ENCODE assay signal across 8 cellular contexts in the genomic region with DNA sequence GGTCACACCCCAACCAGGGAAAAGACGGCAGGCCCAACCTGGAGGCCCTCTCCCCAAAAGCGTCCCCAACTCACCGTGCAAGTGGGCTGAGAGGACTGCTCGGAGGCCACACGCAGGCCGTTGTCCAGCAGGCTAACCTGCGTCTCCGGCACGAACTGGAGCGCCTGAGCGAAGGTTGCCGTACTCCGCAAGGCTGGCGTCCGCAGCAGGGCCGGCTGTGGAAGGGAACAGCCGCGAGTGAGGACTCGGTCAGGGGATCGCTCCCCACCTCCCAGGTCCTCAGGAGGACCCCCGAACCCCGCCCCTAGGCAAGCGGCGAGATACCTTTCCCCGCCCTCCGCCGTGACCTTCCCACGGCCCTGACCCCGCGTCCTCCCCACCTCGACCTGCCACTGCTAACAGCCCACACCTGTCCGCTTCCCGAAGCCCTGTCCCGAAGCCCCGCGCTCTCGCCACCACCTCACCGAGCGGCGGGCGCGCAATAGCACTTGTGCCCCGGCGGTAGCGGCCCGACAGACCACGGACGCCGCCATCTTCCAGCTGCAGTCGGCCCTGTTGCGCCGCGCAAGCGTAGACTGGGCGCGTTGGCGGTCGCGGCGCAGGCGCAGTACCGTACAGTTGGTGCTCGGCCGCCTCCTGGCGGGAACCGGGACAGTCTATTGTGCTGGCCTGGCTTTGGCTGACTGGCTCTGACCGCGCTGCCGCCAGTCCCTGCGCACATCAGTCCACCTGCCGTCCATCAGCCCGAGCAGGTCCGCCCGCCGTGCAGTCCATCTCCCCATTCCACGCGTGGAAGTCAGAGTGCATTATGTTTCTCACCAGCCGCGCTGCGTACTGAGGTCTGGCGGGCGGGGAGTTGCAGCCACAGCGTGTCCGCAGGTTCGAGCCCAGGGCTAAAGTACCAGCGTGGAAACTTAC. TPM values are rescaled to one million over a fixed set of nuclear protein-coding genes. Genes with fewer than 3 reads are reported as not detected.
A peak's percentile ranks its signal among the peaks of the same experiment; 100 is the strongest.
DNase-seq lines count a peak whose midpoint lies in the region; ATAC-seq and TF ChIP-seq lines count a peak whose summit lies in the region.

Gene UQCRC1, minus strand, starts transcription at position 559 of the 918 bp plus-strand sequence. Its CDS starts 26 bp downstream, at position 533.

- H3K27ac ChIP-seq in testis, result peak within 1 kb of the TSS; percentile 83 to 92

- H3K9me3 ChIP-seq in testis, result no peaks in the 10 kb centered on the region

- H3K36me3 ChIP-seq in testis (ENCODE audit: low read depth, missing control alignments), result no peaks in the 10 kb centered on the region

- no peaks in the 10 kb centered on the region for H3K9me3 Mint-ChIP-seq in activated naive CD4-positive, alpha-beta T cell treated with anti-CD3 and anti-CD28 coated beads, Interleukin-2, amount 50 U/mL, for 72 hours

- WGBS in testis, 2 donors, result 2 to 4% methylated on average over 18 to 48 of the region's 86 CpGs

- H3K27me3 ChIP-seq in testis, result no peaks in the 10 kb centered on the region

- TF ChIP-seq POLR2A in NB4 (IDR thresholded peaks at IDR 0.05; ENCODE audit: extremely low read depth, insufficient read length), result peak; percentile 86
- no peak for TF ChIP-seq POLR2A in testis (IDR thresholded peaks at IDR 0.05)

- peak within 1 kb of the TSS; percentile 93 for H3K4me3 ChIP-seq in NB4 (ENCODE audit: low read depth, low read length)
- peak within 1 kb of the TSS; percentile 87 to 93 for H3K4me3 ChIP-seq in testis

- peaks cover 14% of the 10 kb centered on the region for H3K4me1 ChIP-seq in testis

- ATAC-seq in HG02571 (IDR thresholded peaks at IDR 0.05; ENCODE audit: unreplicated experiment), result peak; percentile 95
- peak; percentile 100 for ATAC-seq in SK-N-SH treated with all-trans-retinoic acid at 6 μM for 48 hours
- peak; percentile 94 to 98 for ATAC-seq in activated naive CD4-positive, alpha-beta T cell treated with anti-CD3 and anti-CD28 coated beads, Interleukin-2, amount 50 U/mL, for 72 hours
- ATAC-seq in omental fat pad (ENCODE audit: low FRiP score), result peak; percentile 100

- H3K36me3 Mint-ChIP-seq in activated naive CD4-positive, alpha-beta T cell treated with anti-CD3 and anti-CD28 coated beads, Interleukin-2, amount 50 U/mL, for 72 hours, result peaks cover 26 to 29% of the 10 kb centered on the region in 2 donors

- intact Hi-C loops in testis (cut with DNase I; ENCODE audit: low total_unique reads), result no loop called here

- DNase-seq in GM10266 (ENCODE audit: extremely low spot score), result peak; percentile 96
- DNase-seq in NB4 (ENCODE audit: low read depth), result peak; percentile 94
- DNase-seq in activated naive CD4-positive, alpha-beta T cell treated with anti-CD3 and anti-CD28 coated beads, Interleukin-2, amount 50 U/mL, for 72 hours (ENCODE audit: low spot score in 2 of 2), result peak; percentile 94 to 96
- peak; percentile 54 for DNase-seq in glomerular endothelial cell (ENCODE audit: extremely low read depth, low read depth, low spot score)
- peak; percentile 52 for DNase-seq in omental fat pad (ENCODE audit: low spot score)
- peak; percentile 92 for DNase-seq in testis

- H3K27ac Mint-ChIP-seq in activated naive CD4-positive, alpha-beta T cell treated with anti-CD3 and anti-CD28 coated beads, Interleukin-2, amount 50 U/mL, for 72 hours, result peak within 1 kb of the TSS; percentile 92 to 98

- peak; percentile 77 for TF ChIP-seq CTCF in GM10266 (IDR thresholded peaks at IDR 0.05; ENCODE audit: control insufficient read depth, insufficient read depth, low read depth, missing control alignments)
- TF ChIP-seq CTCF in NB4 (IDR thresholded peaks at IDR 0.05; ENCODE audit: low read depth, low read length), result peak; percentile 52
- TF ChIP-seq CTCF in omental fat pad (IDR thresholded peaks at IDR 0.05), result peak in 1 of 3 donors; percentile 34
- peak; percentile 47 to 91 (median 80) for TF ChIP-seq CTCF in testis (IDR thresholded peaks at IDR 0.05)

TF ChIP-seq in SK-N-SH treated with all-trans-retinoic acid at 6 μM for 48 hours, 23 proteins besides CTCF, POLR2A, EP300 and RAD21:
- no peak for TF ChIP-seq CREB5 (CRISPR knock-in tag; IDR thresholded peaks at IDR 0.05; ENCODE audit: low read depth)
- TF ChIP-seq TOX (CRISPR knock-in tag; IDR thresholded peaks at IDR 0.05; ENCODE audit: borderline replicate concordance), result no peak
- TF ChIP-seq ZFP30 (CRISPR knock-in tag; IDR thresholded peaks at IDR 0.05), result no peak
- TF ChIP-seq ZNF70 (CRISPR knock-in tag; IDR thresholded peaks at IDR 0.05), result no peak
- no peak for TF ChIP-seq POU6F1 (CRISPR knock-in tag; IDR thresholded peaks at IDR 0.05; ENCODE audit: borderline replicate concordance, low read depth)
- TF ChIP-seq TSHZ2 (CRISPR knock-in tag; IDR thresholded peaks at IDR 0.05), result peak; percentile 46; the same call in 1 of the 2 replicates

RNA-seq across cellular contexts. Expression of gene UQCRC1, which starts in this region (rescaled TPM):
- 100 to 1,000 TPM; 257 to 269 TPM for total RNA-seq in activated naive CD4-positive, alpha-beta T cell treated with anti-CD3 and anti-CD28 coated beads, Interleukin-2, amount 50 U/mL, for 72 hours
- total RNA-seq in glomerular endothelial cell (207 and 225 TPM in 2 replicates), omental fat pad (100 to 1,000 TPM; 207 to 282 (median 254) TPM), testis (100 to 1,000 TPM; 282 to 287 TPM)
- 281 TPM for polyA plus RNA-seq in testis (ENCODE audit: insufficient read depth, low read depth, low replicate concordance)

Comparison
In these comparisons a context has a peak if more than half of its experiments do, and no peak if none do; other contexts are left out.
1. Peak in every context shown above with its lines: DNase-seq, ATAC-seq, H3K4me3 ChIP-seq and H3K27ac ChIP-seq.